Comparison of ENCODE assay signal across 19 cellular contexts in the genomic region with DNA sequence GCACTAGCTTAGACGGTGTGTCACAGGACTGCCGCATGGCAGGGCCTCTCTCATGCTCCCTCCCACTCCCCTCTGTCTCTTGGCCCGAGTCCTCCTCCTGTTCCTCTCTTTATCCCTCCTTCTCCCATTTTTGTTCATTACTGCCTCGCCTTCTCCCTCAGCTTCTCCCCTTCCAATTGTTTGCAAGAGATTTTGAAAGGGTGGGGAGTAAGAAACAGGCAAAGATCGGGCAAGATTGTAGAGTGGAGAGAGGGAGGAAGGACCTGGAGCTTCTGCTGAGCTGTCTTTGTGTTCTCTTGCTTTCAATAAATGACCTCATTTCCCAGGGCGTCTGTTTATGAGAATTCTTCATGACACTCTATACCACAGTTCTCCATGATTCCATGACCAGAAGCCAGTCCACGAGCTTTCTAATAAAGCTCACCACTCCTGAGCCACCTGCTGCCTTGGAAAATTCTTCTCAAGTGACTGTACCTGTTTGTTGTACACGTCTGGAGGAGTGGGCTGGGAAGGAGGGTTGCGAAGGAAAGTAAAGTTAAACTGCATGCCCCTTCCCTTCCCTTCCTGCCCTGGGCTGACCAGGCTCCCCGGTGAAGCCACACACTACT.
"Had no signal": no experiment of that assay in that cellular context is flagged by ENCODE, and none has a peak within 500 bp of the region (broad histone marks: within the 10 kb centered on the region; RNA-seq: fewer than 3 reads in every experiment).

No MANE protein-coding gene starts in this region.

- H3K27ac Mint-ChIP-seq: activated naive CD8-positive, alpha-beta T cell; memory B cell; natural killer cell had no signal

- H3K36me3 ChIP-seq: esophagus squamous epithelium, left lung, stomach, thoracic aorta had no signal

- H3K4me3 Mint-ChIP-seq: activated naive CD8-positive, alpha-beta T cell; activated T-cell treated with anti-CD3 and anti-CD28 coated beads, Interleukin-2, amount 50 U/mL, for 4 hours; memory B cell; natural killer cell had no signal

- DNase-seq: activated CD4-positive, alpha-beta T cell treated with anti-CD3 and anti-CD28 coated beads for 1 hour; activated CD4-positive, alpha-beta T cell treated with anti-CD3 and anti-CD28 coated beads, Interleukin-2, amount 50 U/mL, for 48 hours; activated effector memory CD4-positive, alpha-beta T cell treated with anti-CD3 and anti-CD28 coated beads, Interleukin-2, amount 50 U/mL, for 16 hours; activated T-cell treated with anti-CD3 and anti-CD28 coated beads, Interleukin-2, amount 50 U/mL, for 4 hours; amygdala; dorsolateral prefrontal cortex; esophagus squamous epithelium; foreskin fibroblast; glutamatergic neuron; left lung; natural killer cell; occipital lobe; stimulated activated CD4-positive, alpha-beta T cell treated with anti-CD3 and anti-CD28 coated beads, Interleukin-15, amount 100 ng/mL, for 24 hours; stimulated activated CD4-positive, alpha-beta T cell treated with anti-CD3 and anti-CD28 coated beads, Interleukin-4, amount 100 ng/mL, for 4 hours; stomach; T1000 had no signal

- H3K9me3 Mint-ChIP-seq: activated T-cell treated with anti-CD3 and anti-CD28 coated beads, Interleukin-2, amount 50 U/mL, for 4 hours; natural killer cell had no signal

- H3K27me3 ChIP-seq: stomach had no signal

- H3K4me3 ChIP-seq: dorsolateral prefrontal cortex, esophagus squamous epithelium, left lung, stomach, thoracic aorta had no signal

- H3K36me3 Mint-ChIP-seq: activated naive CD8-positive, alpha-beta T cell; natural killer cell had no signal

- H3K4me1 Mint-ChIP-seq: memory B cell, natural killer cell had no signal

- H3K9me3 ChIP-seq: esophagus squamous epithelium, left lung, stomach, thoracic aorta had no signal

- ATAC-seq: activated T-cell treated with anti-CD3 and anti-CD28 coated beads, Interleukin-2, amount 50 U/mL, for 4 hours; left lung; natural killer cell had no signal

- H3K27ac ChIP-seq: dorsolateral prefrontal cortex, esophagus squamous epithelium, left lung, stomach, thoracic aorta had no signal
